Comparison of ENCODE assay signal across 1 cellular context in genomic region chr22:20010307-20011122, GRCh38.
TF ChIP-seq lines count a peak whose summit lies in the region.

No MANE protein-coding gene starts in this region.

TF ChIP-seq in HepG2, 621 proteins besides CTCF, POLR2A, EP300 and RAD21 (continued from another document and continues in another):
- TF ChIP-seq MEIS2 (CRISPR knock-in tag; IDR thresholded peaks at IDR 0.05) (no peak; the same call in 1 of the 2 replicates), GABPB1 (CRISPR knock-in tag; IDR thresholded peaks at IDR 0.05) (peak; percentile 28; the same call in 1 of the 2 replicates), SNAPC5 (CRISPR knock-in tag; IDR thresholded peaks at IDR 0.05; ENCODE audit: borderline replicate concordance) (0 out of 2 replicates have a peak, but pooled peaks have one; percentile 47), ATF7 (IDR thresholded peaks at IDR 0.05) (no peak), ATF7 (CRISPR knock-in tag; IDR thresholded peaks at IDR 0.05) (no peak), E2F2 (CRISPR knock-in tag; IDR thresholded peaks at IDR 0.05; ENCODE audit: borderline replicate concordance) (no peak), SNAPC2 (CRISPR knock-in tag; IDR thresholded peaks at IDR 0.05) (peak; percentile 57; the same call in 1 of the 2 replicates), IRF2 (CRISPR knock-in tag; IDR thresholded peaks at IDR 0.05) (peak; percentile 48; the same call in 1 of the 2 replicates), HMG20A (CRISPR knock-in tag; IDR thresholded peaks at IDR 0.05; ENCODE audit: borderline replicate concordance) (peak; percentile 47; the same call in 1 of the 2 replicates), CCDC6 (CRISPR knock-in tag; IDR thresholded peaks at IDR 0.05) (no peak), ZNF609 (CRISPR knock-in tag; IDR thresholded peaks at IDR 0.05; ENCODE audit: borderline replicate concordance) (0 out of 2 replicates have a peak, but pooled peaks have one; percentile 21), ZBTB33 (CRISPR knock-in tag; IDR thresholded peaks at IDR 0.05) (no peak; the same call in 1 of the 2 replicates), ZFYVE20 (CRISPR knock-in tag; IDR thresholded peaks at IDR 0.05; ENCODE audit: borderline replicate concordance, low read depth) (no peak), ZSCAN9 (CRISPR knock-in tag; IDR thresholded peaks at IDR 0.05; ENCODE audit: borderline replicate concordance) (0 out of 2 replicates have a peak, but pooled peaks have one; percentile 48), ZNF720 (CRISPR knock-in tag; IDR thresholded peaks at IDR 0.05) (no peak), ZFP36L1 (CRISPR knock-in tag; IDR thresholded peaks at IDR 0.05) (peak; percentile 64), ZFX (CRISPR knock-in tag; IDR thresholded peaks at IDR 0.05; ENCODE audit: low read depth) (peak; percentile 45; the same call in 1 of the 2 replicates), NAIF1 (CRISPR knock-in tag; IDR thresholded peaks at IDR 0.05; ENCODE audit: borderline replicate concordance) (no peak), ZZZ3 (CRISPR knock-in tag; IDR thresholded peaks at IDR 0.05; ENCODE audit: borderline replicate concordance) (no peak), ETV5 (CRISPR knock-in tag; IDR thresholded peaks at IDR 0.05; ENCODE audit: borderline replicate concordance) (peak; percentile 43; the same call in 1 of the 2 replicates), ZBTB21 (CRISPR knock-in tag; IDR thresholded peaks at IDR 0.05) (no peak), TMF1 (CRISPR knock-in tag; IDR thresholded peaks at IDR 0.05; ENCODE audit: low read depth) (no peak), NR2F2 (IDR thresholded peaks at IDR 0.05; ENCODE audit: borderline replicate concordance, low read depth) (no peak), ZNF383 (CRISPR knock-in tag; IDR thresholded peaks at IDR 0.05; ENCODE audit: borderline replicate concordance) (no peak), GATAD1 (CRISPR knock-in tag; IDR thresholded peaks at IDR 0.05) (peak; percentile 51; the same call in 1 of the 2 replicates), TRAFD1 (CRISPR knock-in tag; IDR thresholded peaks at IDR 0.05; ENCODE audit: borderline replicate concordance) (0 out of 2 replicates have a peak, but pooled peaks have one; percentile 64), MTA1 (CRISPR knock-in tag; IDR thresholded peaks at IDR 0.05; ENCODE audit: borderline replicate concordance) (0 out of 2 replicates have a peak, but pooled peaks have one; percentile 28), HMG20B (CRISPR knock-in tag; conservative IDR thresholded peaks at IDR 0.05) (no peak), ATF2 (CRISPR knock-in tag; IDR thresholded peaks at IDR 0.05) (no peak), TFE3 (CRISPR knock-in tag; IDR thresholded peaks at IDR 0.05) (peak; percentile 64; the same call in 1 of the 2 replicates), ZNF451 (CRISPR knock-in tag; IDR thresholded peaks at IDR 0.05) (0 out of 2 replicates have a peak, but pooled peaks have one; percentile 24), IRX3 (CRISPR knock-in tag; IDR thresholded peaks at IDR 0.05; ENCODE audit: borderline replicate concordance, low read depth) (no peak), SIX4 (CRISPR knock-in tag; IDR thresholded peaks at IDR 0.05) (no peak), ZBED4 (CRISPR knock-in tag; IDR thresholded peaks at IDR 0.05; ENCODE audit: borderline replicate concordance) (peak; percentile 35; the same call in 1 of the 2 replicates), ZGPAT (CRISPR knock-in tag; IDR thresholded peaks at IDR 0.05) (peak; percentile 62; the same call in 1 of the 2 replicates), CSRNP1 (CRISPR knock-in tag; IDR thresholded peaks at IDR 0.05) (peak; percentile 43; the same call in 1 of the 2 replicates), HNRNPUL1 (IDR thresholded peaks at IDR 0.05; ENCODE audit: low read depth, low read length) (no peak), RNF2 (conservative IDR thresholded peaks at IDR 0.05; ENCODE audit: low read depth) (0 out of 2 replicates have a peak, but pooled peaks have one; percentile 49)
